ENCODE assay signal across 8 cellular contexts in the genomic region with DNA sequence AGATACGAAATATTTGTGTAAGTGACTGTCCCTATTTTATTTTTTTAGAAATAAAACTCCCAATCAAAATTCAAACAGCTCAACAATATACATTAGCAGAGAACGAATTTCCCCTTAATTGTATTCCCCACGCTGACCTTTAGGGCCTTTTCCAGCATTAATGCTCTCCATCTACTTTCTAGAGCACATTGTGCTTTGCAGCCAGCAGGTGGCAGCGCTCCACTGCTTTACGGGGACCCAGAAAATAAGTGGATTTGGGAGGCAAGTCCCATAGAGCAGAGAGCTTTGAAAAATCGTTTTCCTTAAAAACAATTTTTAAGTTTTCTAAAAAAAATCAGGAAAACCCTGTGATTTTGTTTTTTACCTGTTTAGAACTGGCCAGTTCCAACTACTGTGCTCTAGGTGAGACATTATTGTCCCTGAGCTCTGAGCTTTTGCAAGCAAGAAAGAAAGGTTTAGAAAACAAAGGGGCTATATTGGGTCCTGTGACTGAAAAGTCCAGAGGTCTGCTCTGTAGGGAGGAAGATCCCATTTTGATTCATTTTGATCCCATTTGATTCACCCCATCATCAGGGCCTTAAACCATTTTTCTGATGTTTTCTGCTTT.
DNase-seq lines count a peak whose midpoint lies in the region; ATAC-seq and TF ChIP-seq lines count a peak whose summit lies in the region.

No MANE protein-coding gene starts in this region.

- peaks cover 19% of the 10 kb centered on the region for H3K4me1 Mint-ChIP-seq in GM23338

- no peak for TF ChIP-seq EP300 in transverse colon (IDR thresholded peaks at IDR 0.05; ENCODE audit: low read depth)

- 10 to 17% methylated on average over 6 of the region's 6 CpGs for WGBS in lung, 2 donors
- 11 to 22% methylated on average over 4 to 6 of the region's 6 CpGs for WGBS in transverse colon (ENCODE audit: low coverage in 1 of 2), 2 donors

- H3K27ac ChIP-seq in GM23338 (ENCODE audit: low read depth) (no peak overlapping the region), lung (ENCODE audit: low read depth in 1 of 2, low read length in 1 of 2) (no peak overlapping the region), transverse colon (no peak overlapping the region)

- H2AFZ ChIP-seq in GM23338 = no peak overlapping the region

- in situ Hi-C loops in transverse colon (cut with MboI; ENCODE audit: low pct_ligation_motif_present in 1 of 4, low pct_unique_long_range_greater_than_20kb in 1 of 4, low sequenced_read_pairs in 3 of 4) = loop anchor here in 3 of 4 donors (25.0 kb wide), 2 partner anchors 179 to 579 kb away; no protein-coding TSS in a partner anchor

- no peak overlapping the region for H3K4me2 ChIP-seq in GM23338

- TF ChIP-seq CTCF in GM23338 (conservative IDR thresholded peaks at IDR 0.05; ENCODE audit: low read depth in 2 of 2) (peak; percentile 97 to 99), lung (IDR thresholded peaks at IDR 0.05; ENCODE audit: control extremely low read depth, extremely low read depth) (peak; percentile 79), transverse colon (IDR thresholded peaks at IDR 0.05) (peak; percentile 70 to 79 (median 72))

- H3K36me3 ChIP-seq in GM23338 (ENCODE audit: insufficient read depth) (no peaks in the 10 kb centered on the region), lung (ENCODE audit: control insufficient read depth in 2 of 2, insufficient read depth in 2 of 2, low read length in 2 of 2) (no peaks in the 10 kb centered on the region), transverse colon (no peaks in the 10 kb centered on the region)

- H3K27me3 ChIP-seq in GM23338 (ENCODE audit: insufficient read depth) = no peaks in the 10 kb centered on the region
- no peaks in the 10 kb centered on the region for H3K27me3 ChIP-seq in lung (ENCODE audit: control insufficient read depth, insufficient read depth)
- H3K27me3 ChIP-seq in transverse colon = no peaks in the 10 kb centered on the region

- peak; percentile 93 for DNase-seq in DMS53 (lab: John Stamatoyannopoulos, UW)
- DNase-seq in GM23338 (ENCODE audit: low spot score) = peak; percentile 89
- DNase-seq in NCI-H1417 (lab: John Stamatoyannopoulos, UW) = peak; percentile 48 to 83 (median 62)
- peak; percentile 3 for DNase-seq in T follicular helper cell (ENCODE audit: low read depth)
- peak; percentile 29 to 54 for DNase-seq in dermis microvascular lymphatic vessel endothelial cell (ENCODE audit: low read depth in 2 of 2)
- DNase-seq in lung (ENCODE audit: low spot score) = peak; percentile 56
- DNase-seq in transverse colon = peak; percentile 34
- no peak for DNase-seq in activated CD4-positive, CD25-positive, alpha-beta regulatory T cell treated with anti-CD3 and anti-CD28 coated beads, Interleukin-2, amount 50 U/mL, for 72 hours

- H3K4me1 ChIP-seq in GM23338 (ENCODE audit: insufficient read depth) (peaks cover 11% of the 10 kb centered on the region), lung (ENCODE audit: control insufficient read depth in 2 of 2, insufficient read depth in 2 of 2, low read length in 2 of 2) (no peaks in the 10 kb centered on the region), transverse colon (no peaks in the 10 kb centered on the region)

- H3K9me3 Mint-ChIP-seq in GM23338 = no peaks in the 10 kb centered on the region

- no peaks in the 10 kb centered on the region for H4K20me1 ChIP-seq in GM23338 (replicated peaks; ENCODE audit: insufficient read depth)

- peaks cover 10% of the 10 kb centered on the region for H3K27me3 Mint-ChIP-seq in GM23338 (ENCODE audit: insufficient read depth, low read depth, poor library complexity)

- H3K4me3 Mint-ChIP-seq in GM23338 = no peak overlapping the region

- H3K4me3 ChIP-seq in GM23338 (no peak overlapping the region), lung (no peak overlapping the region), transverse colon (no peak overlapping the region)

- H3K36me3 Mint-ChIP-seq in GM23338 (ENCODE audit: low read depth) = no peaks in the 10 kb centered on the region

- intact Hi-C loops in transverse colon (cut with DNase I; ENCODE audit: low total_unique reads) = loop anchor here (5.0 kb wide), 1 partner anchor 589 kb away; no protein-coding TSS in a partner anchor

- no peaks in the 10 kb centered on the region for H3F3A ChIP-seq in GM23338 (replicated peaks; ENCODE audit: low read depth)

- no peak for TF ChIP-seq POLR2A in transverse colon (IDR thresholded peaks at IDR 0.05)

- ATAC-seq in GM23338 (peak; percentile 81), lung (ENCODE audit: insufficient read depth, low FRiP score) (peak; percentile 67)

- H3K9me3 ChIP-seq in lung (ENCODE audit: control insufficient read depth in 2 of 2, insufficient read depth in 1 of 2, low read length in 1 of 2) (no peaks in the 10 kb centered on the region), transverse colon (no peaks in the 10 kb centered on the region)

- H3K9me2 ChIP-seq in GM23338 (ENCODE audit: insufficient read depth) = no peaks in the 10 kb centered on the region

- no peak overlapping the region for H3K27ac Mint-ChIP-seq in GM23338

- H3K79me2 ChIP-seq in GM23338 (replicated peaks; ENCODE audit: insufficient read depth) = no peaks in the 10 kb centered on the region

TF ChIP-seq in GM23338, 12 proteins besides CTCF, POLR2A, EP300 and RAD21 (continues in another document):
- no peak for TF ChIP-seq CREB1 (CRISPR knock-in tag; IDR thresholded peaks at IDR 0.05; ENCODE audit: low read depth)
- TF ChIP-seq ZNF331 (CRISPR knock-in tag; IDR thresholded peaks at IDR 0.05; ENCODE audit: low read depth) = no peak
- no peak for TF ChIP-seq EZH2phosphoT487 (IDR thresholded peaks at IDR 0.05; ENCODE audit: unreplicated experiment)
- TF ChIP-seq, protein P1, sequence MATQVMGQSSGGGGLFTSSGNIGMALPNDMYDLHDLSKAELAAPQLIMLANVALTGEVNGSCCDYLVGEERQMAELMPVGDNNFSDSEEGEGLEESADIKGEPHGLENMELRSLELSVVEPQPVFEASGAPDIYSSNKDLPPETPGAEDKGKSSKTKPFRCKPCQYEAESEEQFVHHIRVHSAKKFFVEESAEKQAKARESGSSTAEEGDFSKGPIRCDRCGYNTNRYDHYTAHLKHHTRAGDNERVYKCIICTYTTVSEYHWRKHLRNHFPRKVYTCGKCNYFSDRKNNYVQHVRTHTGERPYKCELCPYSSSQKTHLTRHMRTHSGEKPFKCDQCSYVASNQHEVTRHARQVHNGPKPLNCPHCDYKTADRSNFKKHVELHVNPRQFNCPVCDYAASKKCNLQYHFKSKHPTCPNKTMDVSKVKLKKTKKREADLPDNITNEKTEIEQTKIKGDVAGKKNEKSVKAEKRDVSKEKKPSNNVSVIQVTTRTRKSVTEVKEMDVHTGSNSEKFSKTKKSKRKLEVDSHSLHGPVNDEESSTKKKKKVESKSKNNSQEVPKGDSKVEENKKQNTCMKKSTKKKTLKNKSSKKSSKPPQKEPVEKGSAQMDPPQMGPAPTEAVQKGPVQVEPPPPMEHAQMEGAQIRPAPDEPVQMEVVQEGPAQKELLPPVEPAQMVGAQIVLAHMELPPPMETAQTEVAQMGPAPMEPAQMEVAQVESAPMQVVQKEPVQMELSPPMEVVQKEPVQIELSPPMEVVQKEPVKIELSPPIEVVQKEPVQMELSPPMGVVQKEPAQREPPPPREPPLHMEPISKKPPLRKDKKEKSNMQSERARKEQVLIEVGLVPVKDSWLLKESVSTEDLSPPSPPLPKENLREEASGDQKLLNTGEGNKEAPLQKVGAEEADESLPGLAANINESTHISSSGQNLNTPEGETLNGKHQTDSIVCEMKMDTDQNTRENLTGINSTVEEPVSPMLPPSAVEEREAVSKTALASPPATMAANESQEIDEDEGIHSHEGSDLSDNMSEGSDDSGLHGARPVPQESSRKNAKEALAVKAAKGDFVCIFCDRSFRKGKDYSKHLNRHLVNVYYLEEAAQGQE (IDR thresholded peaks at IDR 0.05; ENCODE audit: unreplicated experiment) = no peak
